In genomic region chr2:234271342-234271741, GRCh38 we compare ENCODE assay signal across 15 cellular contexts.
"Had no signal": no experiment of that assay in that cellular context is flagged by ENCODE, and none has a peak within 500 bp of the region (broad histone marks: within the 10 kb centered on the region; RNA-seq: fewer than 3 reads in every experiment).

No MANE protein-coding gene starts in this region.

- H3K9me3 ChIP-seq: suprapubic skin, upper lobe of left lung had no signal

- DNase-seq: activated CD4-positive, alpha-beta memory T cell treated with anti-CD3 and anti-CD28 coated beads for 36 hours; activated CD4-positive, alpha-beta T cell treated with anti-CD3 and anti-CD28 coated beads for 36 hours; activated gamma-delta T cell treated with Interleukin-2 at 50 U/mL for 16 hours; activated T-cell treated with anti-CD3 and anti-CD28 coated beads, Interleukin-2, amount 50 U/mL, for 72 hours; anterior cingulate cortex; stimulated activated naive B cell treated with anti-CD40 and anti-IgM and Interleukin-4, amounts not matched to agents 10 μg/mL and 1 μg/mL and 100 μg/mL, for 72 hours; upper lobe of left lung had no signal

- H3K4me1 ChIP-seq: parathyroid adenoma, suprapubic skin, upper lobe of left lung had no signal

- H3K9me3 Mint-ChIP-seq: activated CD4-positive, alpha-beta memory T cell treated with anti-CD3 and anti-CD28 coated beads for 36 hours; activated T-cell treated with anti-CD3 and anti-CD28 coated beads, Interleukin-2, amount 50 U/mL, for 72 hours; stimulated activated naive B cell treated with anti-CD40 and anti-IgM and Interleukin-4, amounts not matched to agents 10 μg/mL and 1 μg/mL and 100 μg/mL, for 72 hours had no signal

- FAIRE-seq: colon, endometrium, islet of Langerhans had no signal

- H3K27me3 Mint-ChIP-seq: activated CD4-positive, alpha-beta memory T cell treated with anti-CD3 and anti-CD28 coated beads for 36 hours; activated CD4-positive, alpha-beta T cell treated with anti-CD3 and anti-CD28 coated beads for 36 hours; activated naive CD8-positive, alpha-beta T cell had no signal

- H3K4me3 ChIP-seq: lung, suprapubic skin, upper lobe of left lung had no signal

- H3K36me3 Mint-ChIP-seq: activated CD4-positive, alpha-beta memory T cell treated with anti-CD3 and anti-CD28 coated beads for 36 hours had no signal

- H3K4me3 Mint-ChIP-seq: activated CD4-positive, alpha-beta memory T cell treated with anti-CD3 and anti-CD28 coated beads for 36 hours; activated CD4-positive, alpha-beta T cell treated with anti-CD3 and anti-CD28 coated beads for 36 hours; stimulated activated naive B cell treated with anti-CD40 and anti-IgM and Interleukin-4, amounts not matched to agents 10 μg/mL and 1 μg/mL and 100 μg/mL, for 72 hours; T-helper 1 cell treated with Interleukin-12 subunit alpha and Interleukin-12 subunit beta and Interleukin-4 antibody, amounts not matched to agents 30 μg/mL and 1 μg/mL, for 36 hours had no signal

- H3K27ac ChIP-seq: parathyroid adenoma, suprapubic skin, upper lobe of left lung had no signal

- H3K27me3 ChIP-seq: suprapubic skin, upper lobe of left lung had no signal

- H3K27ac Mint-ChIP-seq: stimulated activated naive B cell treated with anti-CD40 and anti-IgM and Interleukin-4, amounts not matched to agents 10 μg/mL and 1 μg/mL and 100 μg/mL, for 72 hours had no signal

- H3K36me3 ChIP-seq: suprapubic skin, upper lobe of left lung had no signal

- ATAC-seq: stimulated activated naive B cell treated with anti-CD40 and anti-IgM and Interleukin-4, amounts not matched to agents 10 μg/mL and 1 μg/mL and 100 μg/mL, for 72 hours had no signal
